ENCODE assay signal across 26 cellular contexts in genomic region chrX:38515291-38515690, GRCh38. TPM values are rescaled to one million over a fixed set of nuclear protein-coding genes. Genes with fewer than 3 reads are reported as not detected.
"Had no signal": no experiment of that assay in that cellular context is flagged by ENCODE, and none has a peak within 500 bp of the region (broad histone marks: within the 10 kb centered on the region; RNA-seq: fewer than 3 reads in every experiment).

No MANE protein-coding gene starts in this region.

- H3K4me3 ChIP-seq: colonic mucosa, dorsolateral prefrontal cortex, esophagus muscularis mucosa, smooth muscle cell, testis, uterus had no signal

- H3K27ac ChIP-seq: colonic mucosa, esophagus muscularis mucosa, testis, uterus had no signal

- H3K27me3 ChIP-seq: colonic mucosa, esophagus muscularis mucosa, testis, uterus had no signal

- FAIRE-seq: bronchial epithelial cell, endothelial cell of umbilical vein, frontal cortex had no signal

- H3K9me3 ChIP-seq: colonic mucosa, esophagus muscularis mucosa, testis, uterus had no signal

- DNase-seq: activated CD4-positive, alpha-beta T cell treated with anti-CD3 and anti-CD28 coated beads, Interleukin-2, amount 50 U/mL, for 4 hours; activated CD8-positive, alpha-beta memory T cell treated with anti-CD3 and anti-CD28 coated beads, Interleukin-2, amount 50 U/mL, for 48 hours; activated naive CD4-positive, alpha-beta T cell treated with anti-CD3 and anti-CD28 coated beads for 36 hours; activated naive CD8-positive, alpha-beta T cell treated with anti-CD3 and anti-CD28 coated beads, Interleukin-2, amount 10 ng/mL, durations not matched to agents 7 days and 5 days; activated T-cell treated with anti-CD3 and anti-CD28 coated beads, Interleukin-2, amount 50 U/mL, for 4 hours; amniotic stem cell; colonic mucosa; effector memory CD8-positive, alpha-beta T cell; left ventricle myocardium superior; midbrain; natural killer cell; stimulated activated CD4-positive, alpha-beta T cell treated with anti-CD3 and anti-CD28 coated beads, Interleukin-15, amount 100 ng/mL, for 24 hours; stimulated activated CD4-positive, alpha-beta T cell treated with anti-CD3 and anti-CD28 coated beads, Interleukin-2, amount 100 ng/mL, for 48 hours; stimulated activated CD8-positive, alpha-beta memory T cell treated with anti-CD3 and anti-CD28 coated beads, Interleukin-4, amount 100 ng/mL, for 48 hours; stimulated activated naive B cell treated with anti-CD40 and anti-IgM and Interleukin-4, amounts not matched to agents 10 μg/mL and 1 μg/mL and 100 μg/mL, for 72 hours; testis; trophoblast cell; uterus had no signal

- H3K4me1 ChIP-seq: colonic mucosa, esophagus muscularis mucosa, testis, uterus had no signal

- H3K36me3 ChIP-seq: colonic mucosa, esophagus muscularis mucosa, uterus had no signal

- ATAC-seq: activated T-cell treated with anti-CD3 and anti-CD28 coated beads, Interleukin-2, amount 50 U/mL, for 4 hours; effector memory CD8-positive, alpha-beta T cell; left ventricle myocardium superior; natural killer cell; sciatic nerve; stimulated activated naive B cell treated with anti-CD40 and anti-IgM and Interleukin-4, amounts not matched to agents 10 μg/mL and 1 μg/mL and 100 μg/mL, for 72 hours; WTC11 had no signal

RNA-seq across cellular contexts. Expression of gene TSPAN7, which starts 46.1 kb away (rescaled TPM):
- total RNA-seq: activated naive CD8-positive, alpha-beta T cell treated with anti-CD3 and anti-CD28 coated beads, Interleukin-2, amount 10 ng/mL, durations not matched to agents 7 days and 5 days; natural killer cell had no signal
